16 cellular contexts compared by ENCODE assay signal in the genomic region with DNA sequence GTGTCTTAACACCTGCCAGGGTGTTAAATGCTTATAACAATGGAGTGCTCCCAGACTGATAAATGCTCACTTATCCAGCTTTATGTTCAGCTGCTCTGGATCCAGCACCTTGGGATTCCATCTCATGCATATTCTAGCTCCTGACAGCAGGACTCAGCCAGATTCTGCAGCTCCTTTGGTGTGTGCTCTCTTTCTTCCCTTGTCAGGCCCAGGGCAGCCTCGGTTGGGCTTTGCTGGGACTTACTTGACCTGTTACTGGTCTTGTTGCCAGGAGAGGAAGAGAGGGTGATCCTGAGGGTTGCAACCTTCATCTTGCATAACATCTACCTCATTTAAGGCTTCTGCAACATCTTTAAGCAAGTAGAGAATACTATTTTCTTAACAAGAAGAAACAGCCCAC. TPM values are rescaled to one million over a fixed set of nuclear protein-coding genes. Genes with fewer than 3 reads are reported as not detected.
DNase-seq lines count a peak whose midpoint lies in the region; ATAC-seq and TF ChIP-seq lines count a peak whose summit lies in the region.
"Had no signal": no experiment of that assay in that cellular context is flagged by ENCODE, and none has a peak within 500 bp of the region (broad histone marks: within the 10 kb centered on the region; RNA-seq: fewer than 3 reads in every experiment).

No MANE protein-coding gene starts in this region.

- no peaks in the 10 kb centered on the region for H3K27me3 ChIP-seq in neuronal stem cell (ENCODE audit: control insufficient read depth in 3 of 3, insufficient read depth in 3 of 3, low read depth in 1 of 3, low read length in 3 of 3)
- H3K27me3 ChIP-seq: BLaER1 had no signal

- peaks cover 0 to 7% of the 10 kb centered on the region in 2 donors for H3K4me1 ChIP-seq in neuronal stem cell (ENCODE audit: control insufficient read depth in 2 of 2, insufficient read depth in 1 of 2, low read depth in 1 of 2, low read length in 2 of 2)

- no peak overlapping the region for H2BK15ac ChIP-seq in neuronal stem cell (ENCODE audit: low read length)

- no peak overlapping the region for H4K91ac ChIP-seq in neuronal stem cell (ENCODE audit: low read depth, low read length, poor library complexity)

- no peak overlapping the region for H3K4ac ChIP-seq in neuronal stem cell (ENCODE audit: low read length)

- no peak overlapping the region for H2BK120ac ChIP-seq in neuronal stem cell (ENCODE audit: low read depth, low read length)

- ATAC-seq in HG03469 (IDR thresholded peaks at IDR 0.05; ENCODE audit: unreplicated experiment), result no peak
- ATAC-seq: GM12878, HCT116, HepG2 had no signal

- H4K8ac ChIP-seq in neuronal stem cell (ENCODE audit: low read depth, low read length), result no peak overlapping the region

- peak overlapping the region; percentile 62 for H3K18ac ChIP-seq in neuronal stem cell (ENCODE audit: low read length)

- H2AFZ ChIP-seq in neuronal stem cell (ENCODE audit: low read length), result peak overlapping the region; percentile 72
- H2AFZ ChIP-seq: GM23248 had no signal

- no peak overlapping the region for H3K23ac ChIP-seq in neuronal stem cell (ENCODE audit: low read depth, low read length, poor library complexity)

- no peak overlapping the region for H2AK5ac ChIP-seq in neuronal stem cell (ENCODE audit: low read depth, low read length)

- H3K4me3 ChIP-seq in choroid plexus epithelial cell (ENCODE audit: low read depth, low read length) (no peak overlapping the region), neuronal stem cell (ENCODE audit: low read length in 2 of 2) (no peak overlapping the region)
- H3K4me3 ChIP-seq: BLaER1, GM12878, GM23248 had no signal

- no peaks in the 10 kb centered on the region for H3K9me3 ChIP-seq in neuronal stem cell (replicated peaks in 1 of 2; ENCODE audit: control insufficient read depth in 2 of 2, insufficient read depth in 1 of 2, low read depth in 1 of 2, low read length in 2 of 2)

- no CpG with 5 or more reads among the region's 1 CpG for WGBS in neuronal stem cell (ENCODE audit: extremely low coverage in 2 of 2, insufficient read length in 2 of 2, insufficient replicate concordance in 1 of 2), 2 donors

- H3K79me1 ChIP-seq in neuronal stem cell (ENCODE audit: low read depth, low read length), result no peaks in the 10 kb centered on the region

- H3K36me3 ChIP-seq in neuronal stem cell (replicated peaks in 1 of 2; ENCODE audit: control insufficient read depth in 2 of 2, insufficient read depth in 2 of 2, low read length in 2 of 2), result no peaks in the 10 kb centered on the region
- H3K36me3 ChIP-seq: BLaER1 had no signal

- H3K14ac ChIP-seq in neuronal stem cell (ENCODE audit: low read length), result no peak overlapping the region

- H3K9ac ChIP-seq in neuronal stem cell (ENCODE audit: low read depth, low read length, poor library complexity), result no peak overlapping the region
- H3K9ac ChIP-seq: BLaER1, GM23248 had no signal

- H3K27ac ChIP-seq in neuronal stem cell (replicated peaks; ENCODE audit: low read length), result no peak overlapping the region
- H3K27ac ChIP-seq: BLaER1, GM23248 had no signal

- DNase-seq in SKM-1 treated with dmso at 0.1 percent for 144 hours (lab: John Stamatoyannopoulos, UW; ENCODE audit: unreplicated experiment), result peak; percentile 33
- no peak for DNase-seq in SKM-1 (lab: John Stamatoyannopoulos, UW; ENCODE audit: unreplicated experiment)
- peak; percentile 14 for DNase-seq in choroid plexus epithelial cell (ENCODE audit: low read depth)
- DNase-seq in neuronal stem cell (ENCODE audit: low spot score), result no peak
- DNase-seq in CD1c-positive myeloid dendritic cell (ENCODE audit: extremely low spot score), result no peak
- DNase-seq in GDM1 (lab: John Stamatoyannopoulos, UW), result no peak
- DNase-seq: 8988T; AML-193; Calu3; CD4-positive, CD25-positive, alpha-beta regulatory T cell; GM23248 had no signal

- H3K4me2 ChIP-seq in neuronal stem cell (ENCODE audit: insufficient read depth, low read length, poor library complexity, severe bottlenecking), result no peak overlapping the region
- H3K4me2 ChIP-seq: BLaER1 had no signal

- TF ChIP-seq CTCF in choroid plexus epithelial cell (conservative IDR thresholded peaks at IDR 0.05; ENCODE audit: low read depth, low read length), result no peak

- no peak overlapping the region for H2BK5ac ChIP-seq in neuronal stem cell (ENCODE audit: low read length)

- H2BK12ac ChIP-seq in neuronal stem cell (ENCODE audit: low read length), result no peak overlapping the region

RNA-seq across cellular contexts. Expression of gene CCNY, which starts 59.4 kb away (rescaled TPM):
- polyA plus RNA-seq in neuronal stem cell (2013, experiment 1 of 2), result 44.5 TPM
- polyA plus RNA-seq in neuronal stem cell (2013, experiment 2 of 2), result 46.5 TPM

Comparison
In these comparisons a context has a peak if more than half of its experiments do, and no peak if none do; other contexts are left out.
1. DNase-seq: peak in SKM-1 treated with dmso at 0.1 percent for 144 hours (single experiment) and choroid plexus epithelial cell (single experiment); none in SKM-1 (single experiment), neuronal stem cell (single experiment), CD1c-positive myeloid dendritic cell (single experiment) and GDM1 (single experiment).